In the genomic region with DNA sequence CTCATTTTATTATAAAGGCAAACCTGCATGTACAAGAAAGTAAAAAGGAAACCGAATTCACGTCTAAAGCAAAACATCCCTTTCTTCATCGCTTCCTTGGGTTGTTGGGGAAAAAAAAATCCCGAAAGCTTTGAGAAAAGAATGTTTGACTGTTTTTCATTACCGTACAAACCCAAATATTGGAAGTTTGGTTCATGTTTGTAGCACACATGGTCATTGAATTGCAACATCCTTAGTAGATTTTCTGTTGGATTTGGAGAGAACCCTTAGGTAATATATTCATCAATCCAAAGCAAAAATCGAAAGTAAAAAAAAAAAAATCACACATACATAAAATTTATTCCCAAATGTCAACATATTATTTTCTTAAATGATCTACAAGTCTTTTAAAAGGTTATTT, we compare ENCODE assay signal across 16 cellular contexts.
"Had no signal": no experiment of that assay in that cellular context is flagged by ENCODE, and none has a peak within 500 bp of the region (broad histone marks: within the 10 kb centered on the region; RNA-seq: fewer than 3 reads in every experiment).

No MANE protein-coding gene starts in this region.

- H3K27me3 ChIP-seq: ascending aorta, sigmoid colon, upper lobe of left lung had no signal

- H3K4me1 Mint-ChIP-seq: activated CD4-positive, alpha-beta T cell treated with anti-CD3 and anti-CD28 coated beads for 36 hours; natural killer cell had no signal

- H3K4me3 ChIP-seq: ascending aorta, lower lobe of right lung, sigmoid colon, upper lobe of left lung had no signal

- H3K27ac Mint-ChIP-seq: activated CD4-positive, alpha-beta T cell treated with anti-CD3 and anti-CD28 coated beads for 36 hours; activated CD8-positive, alpha-beta T cell treated with anti-CD3 and anti-CD28 coated beads, Interleukin-2, amount 10 ng/mL, durations not matched to agents 7 days and 5 days; natural killer cell had no signal

- DNase-seq: activated CD4-positive, alpha-beta T cell treated with anti-CD3 and anti-CD28 coated beads for 36 hours; activated CD8-positive, alpha-beta memory T cell treated with anti-CD3 and anti-CD28 coated beads, Interleukin-2, amount 50 U/mL, for 48 hours; activated CD8-positive, alpha-beta T cell treated with anti-CD3 and anti-CD28 coated beads, Interleukin-2, amount 10 ng/mL, durations not matched to agents 7 days and 5 days; activated naive CD4-positive, alpha-beta T cell; hippocampal formation; lower lobe of right lung; natural killer cell; occipital lobe; sigmoid colon; stimulated activated CD4-positive, alpha-beta T cell treated with anti-CD3 and anti-CD28 coated beads, Interleukin-12 subunit alpha, Interleukin-12 subunit beta, amount 100 ng/mL, for 4 hours; stimulated activated naive CD4-positive, alpha-beta T cell; T1000; upper lobe of left lung had no signal

- FAIRE-seq: endothelial cell of umbilical vein had no signal

- H3K27ac ChIP-seq: ascending aorta, lower lobe of right lung, sigmoid colon, upper lobe of left lung, VCaP had no signal

- H3K9me3 ChIP-seq: ascending aorta, lower lobe of right lung, sigmoid colon, upper lobe of left lung had no signal

- H3K36me3 Mint-ChIP-seq: natural killer cell had no signal

- ATAC-seq: activated CD4-positive, alpha-beta T cell treated with anti-CD3 and anti-CD28 coated beads for 36 hours; activated CD8-positive, alpha-beta T cell treated with anti-CD3 and anti-CD28 coated beads, Interleukin-2, amount 10 ng/mL, durations not matched to agents 7 days and 5 days; lower lobe of right lung; natural killer cell had no signal

- H3K4me1 ChIP-seq: ascending aorta, lower lobe of right lung, sigmoid colon had no signal

- H3K36me3 ChIP-seq: ascending aorta, lower lobe of right lung, sigmoid colon, upper lobe of left lung had no signal

- H3K4me3 Mint-ChIP-seq: activated CD4-positive, alpha-beta T cell treated with anti-CD3 and anti-CD28 coated beads for 36 hours; activated CD8-positive, alpha-beta T cell treated with anti-CD3 and anti-CD28 coated beads, Interleukin-2, amount 10 ng/mL, durations not matched to agents 7 days and 5 days; natural killer cell had no signal
